Comparison of ENCODE assay signal across 22 cellular contexts in genomic region chr15:38854506-38854905, GRCh38.
DNase-seq lines count a peak whose midpoint lies in the region; ATAC-seq and TF ChIP-seq lines count a peak whose summit lies in the region.
"Had no signal": no experiment of that assay in that cellular context is flagged by ENCODE, and none has a peak within 500 bp of the region (broad histone marks: within the 10 kb centered on the region; RNA-seq: fewer than 3 reads in every experiment).

No MANE protein-coding gene starts in this region.

- H3K36me3 ChIP-seq in BLaER1 treated with 17β-estradiol and CSF1 and Interleukin-3, amounts not matched to agents 10 nM and 100 nM, result no peaks in the 10 kb centered on the region
- H3K36me3 ChIP-seq in GM23248 (ENCODE audit: low read depth), result no peaks in the 10 kb centered on the region
- no peaks in the 10 kb centered on the region for H3K36me3 ChIP-seq in SJCRH30
- H3K36me3 ChIP-seq in heart left ventricle, result no peaks in the 10 kb centered on the region
- H3K36me3 ChIP-seq: SJSA1 had no signal

- peaks cover 9 to 34% (median 19%) of the 10 kb centered on the region in 10 experiments; a peak in 19 of 20 replicates for H3K4me1 ChIP-seq in BLaER1 treated with 17β-estradiol and CSF1 and Interleukin-3, amounts not matched to agents 10 nM and 100 nM
- H3K4me1 ChIP-seq in GM23248 (ENCODE audit: insufficient read depth) (peaks cover 17% of the 10 kb centered on the region), SJCRH30 (no peaks in the 10 kb centered on the region), heart left ventricle (no peaks in the 10 kb centered on the region)
- H3K4me1 ChIP-seq: SJSA1 had no signal

- TF ChIP-seq CTCF in glutamatergic neuron (IDR thresholded peaks at IDR 0.05; ENCODE audit: partially characterized antibody, unreplicated experiment) (no peak), heart left ventricle (IDR thresholded peaks at IDR 0.05) (no peak)

- H3K4me3 ChIP-seq in BLaER1 treated with 17β-estradiol and CSF1 and Interleukin-3, amounts not matched to agents 10 nM and 100 nM, result no peak overlapping the region
- H3K4me3 ChIP-seq in GM23248, result no peak overlapping the region
- no peak overlapping the region for H3K4me3 ChIP-seq in SJCRH30
- H3K4me3 ChIP-seq in heart left ventricle, result no peak overlapping the region
- H3K4me3 ChIP-seq: SJSA1 had no signal

- H3K27me3 ChIP-seq in BLaER1 treated with 17β-estradiol and CSF1 and Interleukin-3, amounts not matched to agents 10 nM and 100 nM, result no peaks in the 10 kb centered on the region
- H3K27me3 ChIP-seq in GM23248 (replicated peaks; ENCODE audit: insufficient read depth) (no peaks in the 10 kb centered on the region), SJCRH30 (no peaks in the 10 kb centered on the region), heart left ventricle (no peaks in the 10 kb centered on the region)
- H3K27me3 ChIP-seq: SJSA1 had no signal

- H3K36me3 Mint-ChIP-seq in activated CD4-positive, alpha-beta memory T cell treated with anti-CD3 and anti-CD28 coated beads for 36 hours, result no peaks in the 10 kb centered on the region
- no peaks in the 10 kb centered on the region for H3K36me3 Mint-ChIP-seq in glutamatergic neuron (ENCODE audit: unreplicated experiment)

- peaks cover 3% of the 10 kb centered on the region for H3K27me3 Mint-ChIP-seq in activated CD4-positive, alpha-beta memory T cell treated with anti-CD3 and anti-CD28 coated beads for 36 hours
- peaks cover 2% of the 10 kb centered on the region for H3K27me3 Mint-ChIP-seq in glutamatergic neuron (ENCODE audit: unreplicated experiment)

- ATAC-seq in heart left ventricle, result no peak

- no peaks in the 10 kb centered on the region for H3K9me2 ChIP-seq in GM23248 (ENCODE audit: insufficient read depth)

- no peaks in the 10 kb centered on the region for H3K79me2 ChIP-seq in GM23248 (ENCODE audit: insufficient read depth)

- peak overlapping the region; percentile 20; the same call in 1 of the 2 replicates for H2AFZ ChIP-seq in GM23248

- H3K4me3 Mint-ChIP-seq in activated CD4-positive, alpha-beta memory T cell treated with anti-CD3 and anti-CD28 coated beads for 36 hours, result no peak overlapping the region
- H3K4me3 Mint-ChIP-seq in glutamatergic neuron (ENCODE audit: unreplicated experiment), result no peak overlapping the region
- H3K4me3 Mint-ChIP-seq: H9, IgD-negative memory B cell had no signal

- no peak overlapping the region for H3K27ac ChIP-seq in BLaER1 treated with 17β-estradiol and CSF1 and Interleukin-3, amounts not matched to agents 10 nM and 100 nM
- H3K27ac ChIP-seq in GM23248 (peak overlapping the region; percentile 46), SJCRH30 (no peak overlapping the region), heart left ventricle (no peak overlapping the region)
- H3K27ac ChIP-seq: C4-2B, HL-60, SJSA1 had no signal

- H3K9me3 Mint-ChIP-seq in activated CD4-positive, alpha-beta memory T cell treated with anti-CD3 and anti-CD28 coated beads for 36 hours, result no peaks in the 10 kb centered on the region
- no peaks in the 10 kb centered on the region for H3K9me3 Mint-ChIP-seq in glutamatergic neuron (ENCODE audit: unreplicated experiment)
- H3K9me3 Mint-ChIP-seq: H9, IgD-negative memory B cell had no signal

- no peak overlapping the region for H3K9ac ChIP-seq in BLaER1 treated with 17β-estradiol and CSF1 and Interleukin-3, amounts not matched to agents 10 nM and 100 nM
- H3K9ac ChIP-seq in GM23248, result peak overlapping the region; percentile 34

- peaks cover 0 to 19% (median 0%) of the 10 kb centered on the region in 11 experiments; a peak in 6 of 22 replicates for H3K9me3 ChIP-seq in BLaER1 treated with 17β-estradiol and CSF1 and Interleukin-3, amounts not matched to agents 10 nM and 100 nM (replicated peaks in 1 of 11)
- H3K9me3 ChIP-seq in GM23248 (ENCODE audit: low read depth), result no peaks in the 10 kb centered on the region
- H3K9me3 ChIP-seq in SJCRH30 (replicated peaks), result 0 out of 2 replicates have a peak, but pooled peaks cover 5% of the 10 kb centered on the region
- no peaks in the 10 kb centered on the region for H3K9me3 ChIP-seq in heart left ventricle
- H3K9me3 ChIP-seq: SJSA1 had no signal

- peaks cover 10% of the 10 kb centered on the region; the same call in 1 of the 2 replicates for H3F3A ChIP-seq in GM23248 (ENCODE audit: insufficient read depth)

- H3K4me2 ChIP-seq in BLaER1 treated with 17β-estradiol and CSF1 and Interleukin-3, amounts not matched to agents 10 nM and 100 nM, result peak overlapping the region; percentile 19 to 80 (median 46); a peak in 18 of 22 replicates
- no peak overlapping the region for H3K4me2 ChIP-seq in GM23248 (ENCODE audit: unreplicated experiment)

- no peak overlapping the region for H3K27ac Mint-ChIP-seq in activated CD4-positive, alpha-beta memory T cell treated with anti-CD3 and anti-CD28 coated beads for 36 hours
- H3K27ac Mint-ChIP-seq in glutamatergic neuron (ENCODE audit: unreplicated experiment), result no peak overlapping the region
- H3K27ac Mint-ChIP-seq: H9, IgD-negative memory B cell had no signal

- TF ChIP-seq POLR2A in heart left ventricle (IDR thresholded peaks at IDR 0.05), result no peak

- WGBS in GM23248 (ENCODE audit: low coverage in 1 of 2, low lambda C conversion rate in 2 of 2, missing lambda C conversion rate in 2 of 2), 2 experiments, result 23 to 32% methylated on average over 4 of the region's 4 CpGs
- whole genome bisulfite sequencing in heart left ventricle, 4 donors, result 77 to 85% (median 78%) methylated on average over 4 of the region's 4 CpGs

- in situ Hi-C loops in GM23248 (cut with MboI), result no loop called here

- no peaks in the 10 kb centered on the region for H4K20me1 ChIP-seq in BLaER1 treated with 17β-estradiol and CSF1 and Interleukin-3, amounts not matched to agents 10 nM and 100 nM
- no peaks in the 10 kb centered on the region for H4K20me1 ChIP-seq in GM23248 (ENCODE audit: insufficient read depth)

- POLR2A ChIA-PET in activated CD4-positive, alpha-beta memory T cell treated with anti-CD3 and anti-CD28 coated beads for 36 hours (lab: Charles Lee), result no interaction called here

- CTCF ChIA-PET in activated CD4-positive, alpha-beta memory T cell treated with anti-CD3 and anti-CD28 coated beads for 36 hours (lab: Charles Lee), result interaction anchor here (1.5 kb wide), 1 partner anchor 147 kb away, joined by 5 read pairs; no protein-coding TSS in a partner anchor

- peak; percentile 71 for DNase-seq in GM23248
- peak; percentile 47 for DNase-seq in astrocyte of the hippocampus (ENCODE audit: low read depth, low spot score)
- DNase-seq in myocyte (ENCODE audit: low read depth), result peak; percentile 79
- DNase-seq in activated CD4-positive, alpha-beta memory T cell treated with anti-CD3 and anti-CD28 coated beads for 36 hours, result no peak
- no peak for DNase-seq in glutamatergic neuron
- no peak for DNase-seq in SJCRH30
- no peak for DNase-seq in heart left ventricle
- DNase-seq: DMS153, EL, H9, Kasumi-1, NCI-H1436, NCI-H2029, NCI-H2171 treated with DMSO at 0.1 percent for 48 hours, NCI-H446 treated with DMSO at 0.1 percent for 48 hours, NCI-H774, SW 1271 had no signal

- intact Hi-C loops in activated CD4-positive, alpha-beta memory T cell treated with anti-CD3 and anti-CD28 coated beads for 36 hours (cut with micrococcal nuclease), result no loop called here
- intact Hi-C loops in heart left ventricle (cut with DNase I), result no loop called here

- no peaks in the 10 kb centered on the region for H3K4me1 Mint-ChIP-seq in activated CD4-positive, alpha-beta memory T cell treated with anti-CD3 and anti-CD28 coated beads for 36 hours (ENCODE audit: low read depth)
- no peaks in the 10 kb centered on the region for H3K4me1 Mint-ChIP-seq in glutamatergic neuron (ENCODE audit: low read depth, unreplicated experiment)
- H3K4me1 Mint-ChIP-seq: H9, IgD-negative memory B cell had no signal

Comparison
In these comparisons a context has a peak if more than half of its experiments do, and no peak if none do; other contexts are left out.
1. DNase-seq: peak in GM23248 (single experiment), astrocyte of the hippocampus (single experiment) and myocyte (single experiment); none in activated CD4-positive, alpha-beta memory T cell treated with anti-CD3 and anti-CD28 coated beads for 36 hours (single experiment), glutamatergic neuron (single experiment), SJCRH30 (0 of 2) and heart left ventricle (0 of 5).